In genomic region chr17:10695875-10696407, GRCh38 we compare ENCODE assay signal across 8 cellular contexts. TPM values are rescaled to one million over a fixed set of nuclear protein-coding genes. Genes with fewer than 3 reads are reported as not detected.
DNase-seq lines count a peak whose midpoint lies in the region; ATAC-seq and TF ChIP-seq lines count a peak whose summit lies in the region.
"Not testable (repeated sequence)": the region's sequence is repeated elsewhere in the genome, so short reads cannot be mapped to it uniquely, and the experiment has no call there.

No MANE protein-coding gene starts in this region.

- peak overlapping the region; percentile 91 for H3K4me3 Mint-ChIP-seq in HFFc6
- H3K4me3 Mint-ChIP-seq in activated T-helper 2 cell treated with anti-CD3 and anti-CD28 coated beads, Interferon-gamma antibody, Interleukin-2, Interleukin-4, amounts not matched to agents 10 μg/mL and 5 μg/mL and 100 μg/mL, durations not matched to agents 14 hours and 24 hours and 36 hours (ENCODE audit: low read depth) = peak overlapping the region; percentile 95
- peak overlapping the region; percentile 91 to 98 (median 95) for H3K4me3 Mint-ChIP-seq in naive thymus-derived CD8-positive, alpha-beta T cell
- peak overlapping the region; percentile 97 for H3K4me3 Mint-ChIP-seq in stimulated activated naive CD8-positive, alpha-beta T cell treated with anti-CD3 and anti-CD28 coated beads, Interleukin-15, Interleukin-2, amounts not matched to agents 100 ng/mL and 50 ng/mL, for 24 hours

- POLR2A ChIA-PET in naive thymus-derived CD8-positive, alpha-beta T cell (lab: Charles Lee) = interaction anchor here (0.6 to 1.1 kb wide), 6 partner anchors 9 to 46 kb away, joined by 3 to 7 read pairs (median 3); no protein-coding TSS in a partner anchor

- H3K9me3 ChIP-seq in BLaER1 treated with 17β-estradiol and CSF1 and Interleukin-3, amounts not matched to agents 10 nM and 100 nM (replicated peaks in 1 of 11); SJCRH30 (replicated peaks); left ventricle myocardium inferior (replicated peaks): not testable (repeated sequence)

- peak overlapping the region in 10 of 11 experiments; percentile 93 to 98 (median 96); a peak in 16 of 22 replicates for H3K27ac ChIP-seq in BLaER1 treated with 17β-estradiol and CSF1 and Interleukin-3, amounts not matched to agents 10 nM and 100 nM
- H3K27ac ChIP-seq in SJCRH30; coronary artery; left ventricle myocardium inferior (replicated peaks): not testable (repeated sequence)

- not testable (repeated sequence) for DNase-seq in HFFc6; SJCRH30; activated T-helper 2 cell treated with anti-CD3 and anti-CD28 coated beads, Interferon-gamma antibody, Interleukin-2, Interleukin-4, amounts not matched to agents 10 μg/mL and 5 μg/mL and 100 μg/mL, durations not matched to agents 14 hours and 24 hours and 36 hours (ENCODE audit: low spot score); coronary artery (ENCODE audit: low spot score); left ventricle myocardium inferior; naive thymus-derived CD8-positive, alpha-beta T cell

- peak overlapping the region; percentile 87 to 99 (median 96); a peak in 21 of 22 replicates for H3K9ac ChIP-seq in BLaER1 treated with 17β-estradiol and CSF1 and Interleukin-3, amounts not matched to agents 10 nM and 100 nM

- peaks cover 43 to 48% (median 48%) of the 10 kb centered on the region in 11 experiments for H3K36me3 ChIP-seq in BLaER1 treated with 17β-estradiol and CSF1 and Interleukin-3, amounts not matched to agents 10 nM and 100 nM
- peaks cover 27% of the 10 kb centered on the region for H3K36me3 ChIP-seq in SJCRH30
- peaks cover 42% of the 10 kb centered on the region for H3K36me3 ChIP-seq in left ventricle myocardium inferior

- H3K36me3 Mint-ChIP-seq in HFFc6 (ENCODE audit: low read depth) = peaks cover 29% of the 10 kb centered on the region
- H3K36me3 Mint-ChIP-seq in activated T-helper 2 cell treated with anti-CD3 and anti-CD28 coated beads, Interferon-gamma antibody, Interleukin-2, Interleukin-4, amounts not matched to agents 10 μg/mL and 5 μg/mL and 100 μg/mL, durations not matched to agents 14 hours and 24 hours and 36 hours (ENCODE audit: low read depth) = peaks cover 53% of the 10 kb centered on the region
- peaks cover 10 to 44% (median 13%) of the 10 kb centered on the region in 3 donors for H3K36me3 Mint-ChIP-seq in naive thymus-derived CD8-positive, alpha-beta T cell
- H3K36me3 Mint-ChIP-seq in stimulated activated naive CD8-positive, alpha-beta T cell treated with anti-CD3 and anti-CD28 coated beads, Interleukin-15, Interleukin-2, amounts not matched to agents 100 ng/mL and 50 ng/mL, for 24 hours (ENCODE audit: low read depth) = peaks cover 59% of the 10 kb centered on the region

- intact Hi-C loops in activated T-helper 2 cell treated with anti-CD3 and anti-CD28 coated beads, Interferon-gamma antibody, Interleukin-2, Interleukin-4, amounts not matched to agents 10 μg/mL and 5 μg/mL and 100 μg/mL, durations not matched to agents 14 hours and 24 hours and 36 hours (cut with micrococcal nuclease) = loop anchor here (2.0 kb wide), 1 partner anchor 31 kb away; no protein-coding TSS in a partner anchor
- intact Hi-C loops in left ventricle myocardium inferior (cut with micrococcal nuclease) = not testable (repeated sequence)

- peaks cover 0 to 43% (median 22%) of the 10 kb centered on the region in 11 experiments; a peak in 18 of 22 replicates for H4K20me1 ChIP-seq in BLaER1 treated with 17β-estradiol and CSF1 and Interleukin-3, amounts not matched to agents 10 nM and 100 nM

- not testable (repeated sequence) for H3K27me3 Mint-ChIP-seq in HFFc6 (ENCODE audit: insufficient read depth); activated T-helper 2 cell treated with anti-CD3 and anti-CD28 coated beads, Interferon-gamma antibody, Interleukin-2, Interleukin-4, amounts not matched to agents 10 μg/mL and 5 μg/mL and 100 μg/mL, durations not matched to agents 14 hours and 24 hours and 36 hours (ENCODE audit: low read depth); naive thymus-derived CD8-positive, alpha-beta T cell; stimulated activated naive CD8-positive, alpha-beta T cell treated with anti-CD3 and anti-CD28 coated beads, Interleukin-15, Interleukin-2, amounts not matched to agents 100 ng/mL and 50 ng/mL, for 24 hours

- peak overlapping the region; percentile 83 to 98 (median 88) for H3K4me2 ChIP-seq in BLaER1 treated with 17β-estradiol and CSF1 and Interleukin-3, amounts not matched to agents 10 nM and 100 nM

- peaks cover 33% of the 10 kb centered on the region for H3K4me1 Mint-ChIP-seq in HFFc6 (ENCODE audit: low read depth)
- peaks cover 37% of the 10 kb centered on the region for H3K4me1 Mint-ChIP-seq in activated T-helper 2 cell treated with anti-CD3 and anti-CD28 coated beads, Interferon-gamma antibody, Interleukin-2, Interleukin-4, amounts not matched to agents 10 μg/mL and 5 μg/mL and 100 μg/mL, durations not matched to agents 14 hours and 24 hours and 36 hours (ENCODE audit: low read depth)
- H3K4me1 Mint-ChIP-seq in naive thymus-derived CD8-positive, alpha-beta T cell = peaks cover 19 to 66% (median 60%) of the 10 kb centered on the region in 4 donors
- peaks cover 63% of the 10 kb centered on the region for H3K4me1 Mint-ChIP-seq in stimulated activated naive CD8-positive, alpha-beta T cell treated with anti-CD3 and anti-CD28 coated beads, Interleukin-15, Interleukin-2, amounts not matched to agents 100 ng/mL and 50 ng/mL, for 24 hours (ENCODE audit: low read depth)

- H3K27me3 ChIP-seq in BLaER1 treated with 17β-estradiol and CSF1 and Interleukin-3, amounts not matched to agents 10 nM and 100 nM; SJCRH30; left ventricle myocardium inferior (ENCODE audit: low read depth): not testable (repeated sequence)

- peak overlapping the region; percentile 43 for H3K27ac Mint-ChIP-seq in HFFc6
- peak overlapping the region; percentile 93 for H3K27ac Mint-ChIP-seq in activated T-helper 2 cell treated with anti-CD3 and anti-CD28 coated beads, Interferon-gamma antibody, Interleukin-2, Interleukin-4, amounts not matched to agents 10 μg/mL and 5 μg/mL and 100 μg/mL, durations not matched to agents 14 hours and 24 hours and 36 hours
- peak overlapping the region in 7 of 10 donors; percentile 3 to 99 (median 96) for H3K27ac Mint-ChIP-seq in naive thymus-derived CD8-positive, alpha-beta T cell
- peak overlapping the region; percentile 95 for H3K27ac Mint-ChIP-seq in stimulated activated naive CD8-positive, alpha-beta T cell treated with anti-CD3 and anti-CD28 coated beads, Interleukin-15, Interleukin-2, amounts not matched to agents 100 ng/mL and 50 ng/mL, for 24 hours

- not testable (repeated sequence) for H3K9me3 Mint-ChIP-seq in HFFc6; activated T-helper 2 cell treated with anti-CD3 and anti-CD28 coated beads, Interferon-gamma antibody, Interleukin-2, Interleukin-4, amounts not matched to agents 10 μg/mL and 5 μg/mL and 100 μg/mL, durations not matched to agents 14 hours and 24 hours and 36 hours; naive thymus-derived CD8-positive, alpha-beta T cell; stimulated activated naive CD8-positive, alpha-beta T cell treated with anti-CD3 and anti-CD28 coated beads, Interleukin-15, Interleukin-2, amounts not matched to agents 100 ng/mL and 50 ng/mL, for 24 hours

- H3K4me1 ChIP-seq in BLaER1 treated with 17β-estradiol and CSF1 and Interleukin-3, amounts not matched to agents 10 nM and 100 nM = peaks cover 35 to 44% (median 40%) of the 10 kb centered on the region in 10 experiments
- not testable (repeated sequence) for H3K4me1 ChIP-seq in SJCRH30
- H3K4me1 ChIP-seq in left ventricle myocardium inferior = peaks cover 39% of the 10 kb centered on the region

- not testable (repeated sequence) for ATAC-seq in naive thymus-derived CD8-positive, alpha-beta T cell

- not testable (repeated sequence) for TF ChIP-seq CTCF in HFFc6 (IDR thresholded peaks at IDR 0.05); coronary artery (IDR thresholded peaks at IDR 0.05); left ventricle myocardium inferior (IDR thresholded peaks at IDR 0.05; ENCODE audit: borderline replicate concordance)

- peak overlapping the region; percentile 85 to 99 (median 96) for H3K4me3 ChIP-seq in BLaER1 treated with 17β-estradiol and CSF1 and Interleukin-3, amounts not matched to agents 10 nM and 100 nM
- H3K4me3 ChIP-seq in SJCRH30 (peak overlapping the region; percentile 85), coronary artery (peak overlapping the region; percentile 85), left ventricle myocardium inferior (peak overlapping the region; percentile 98)

RNA-seq across cellular contexts. Expression of gene SCO1, which starts 1.4 kb away (rescaled TPM):
- total RNA-seq in HFFc6 (2021; fragmentation: NEBNext Ultra II Directional; extraction: Animal tissue kit (Norgen Biotek cat#: 25700)) = 10 to 100 TPM; 30.7 to 41.4 (median 33.5) TPM
- total RNA-seq in SJCRH30 (2014; rRNA removed; shearing (Covaris generic)) = 28.5 and 29.5 TPM in 2 replicates
- total RNA-seq in activated T-helper 2 cell treated with anti-CD3 and anti-CD28 coated beads, Interferon-gamma antibody, Interleukin-2, Interleukin-4, amounts not matched to agents 10 μg/mL and 5 μg/mL and 100 μg/mL, durations not matched to agents 14 hours and 24 hours and 36 hours = 35.4 and 37.0 TPM in 2 replicates
- 36.8 TPM for total RNA-seq in left ventricle myocardium inferior
- 10 to 100 TPM; 31.7 to 38.7 TPM for total RNA-seq in naive thymus-derived CD8-positive, alpha-beta T cell
- 10 to 100 TPM; 15.7 to 17.5 (median 15.9) TPM for polyA plus RNA-seq in naive thymus-derived CD8-positive, alpha-beta T cell

RNA-seq across cellular contexts. Expression of gene ADPRM, which starts 1.5 kb away (rescaled TPM):
- 10 to 100 TPM in 1 of 6 experiments, 1 to 10 TPM in 5; 5.9 to 10.9 (median 7.1) TPM for total RNA-seq in HFFc6 (2021; fragmentation: NEBNext Ultra II Directional; extraction: Animal tissue kit (Norgen Biotek cat#: 25700))
- total RNA-seq in SJCRH30 (2014; rRNA removed; shearing (Covaris generic)) = 4.4 and 5.9 TPM in 2 replicates
- 10.3 and 10.5 TPM in 2 replicates for total RNA-seq in activated T-helper 2 cell treated with anti-CD3 and anti-CD28 coated beads, Interferon-gamma antibody, Interleukin-2, Interleukin-4, amounts not matched to agents 10 μg/mL and 5 μg/mL and 100 μg/mL, durations not matched to agents 14 hours and 24 hours and 36 hours
- total RNA-seq in left ventricle myocardium inferior = 4.2 TPM
- total RNA-seq in naive thymus-derived CD8-positive, alpha-beta T cell = 10 to 100 TPM; 76.7 to 80.2 TPM
- 10 to 100 TPM; 69.4 to 91.5 (median 74.2) TPM for polyA plus RNA-seq in naive thymus-derived CD8-positive, alpha-beta T cell

RNA-seq across cellular contexts. Expression of gene TMEM220, which starts 33.9 kb away (rescaled TPM):
- 1 to 10 TPM; 4.0 to 5.1 (median 5.0) TPM for total RNA-seq in HFFc6 (2021; fragmentation: NEBNext Ultra II Directional; extraction: Animal tissue kit (Norgen Biotek cat#: 25700))
- 0.99 and 1.1 TPM in 2 replicates for total RNA-seq in SJCRH30 (2014; rRNA removed; shearing (Covaris generic))
- 0.21 and 0.90 TPM in 2 replicates for total RNA-seq in activated T-helper 2 cell treated with anti-CD3 and anti-CD28 coated beads, Interferon-gamma antibody, Interleukin-2, Interleukin-4, amounts not matched to agents 10 μg/mL and 5 μg/mL and 100 μg/mL, durations not matched to agents 14 hours and 24 hours and 36 hours
- 6.4 TPM for total RNA-seq in left ventricle myocardium inferior
- total RNA-seq in naive thymus-derived CD8-positive, alpha-beta T cell = 10 to 100 TPM in 1 of 2 experiments, 1 to 10 TPM in 1; 8.9 to 13.8 TPM
- polyA plus RNA-seq in naive thymus-derived CD8-positive, alpha-beta T cell = 10 to 100 TPM in 2 of 3 donors, 1 to 10 TPM in 1; 8.8 to 19.0 (median 11.5) TPM

RNA-seq across cellular contexts. Expression of gene MYH3, which starts 38.8 kb away (rescaled TPM):
- 1 to 10 TPM in 1 of 6 experiments, under 1 TPM in 5; 0.28 to 1.5 (median 0.50) TPM for total RNA-seq in HFFc6 (2021; fragmentation: NEBNext Ultra II Directional; extraction: Animal tissue kit (Norgen Biotek cat#: 25700))
- 0.57 and 1.4 TPM in 2 replicates for total RNA-seq in SJCRH30 (2014; rRNA removed; shearing (Covaris generic))
- 3.9 and 4.6 TPM in 2 replicates for total RNA-seq in activated T-helper 2 cell treated with anti-CD3 and anti-CD28 coated beads, Interferon-gamma antibody, Interleukin-2, Interleukin-4, amounts not matched to agents 10 μg/mL and 5 μg/mL and 100 μg/mL, durations not matched to agents 14 hours and 24 hours and 36 hours
- 0.88 TPM for total RNA-seq in left ventricle myocardium inferior
- total RNA-seq in naive thymus-derived CD8-positive, alpha-beta T cell = 10 to 100 TPM; 15.4 to 16.0 TPM
- 1 to 10 TPM in 1 of 3 donors, under 1 TPM in 2; 0.39 to 1.1 (median 0.60) TPM for polyA plus RNA-seq in naive thymus-derived CD8-positive, alpha-beta T cell

Comparison
In these comparisons a context has a peak if more than half of its experiments do, and no peak if none do; other contexts are left out.
1. H3K27ac Mint-ChIP-seq: peak in every context shown above with its lines; median percentile 96 in naive thymus-derived CD8-positive, alpha-beta T cell; 95 in stimulated activated naive CD8-positive, alpha-beta T cell treated with anti-CD3 and anti-CD28 coated beads, Interleukin-15, Interleukin-2, amounts not matched to agents 100 ng/mL and 50 ng/mL, for 24 hours; 93 in activated T-helper 2 cell treated with anti-CD3 and anti-CD28 coated beads, Interferon-gamma antibody, Interleukin-2, Interleukin-4, amounts not matched to agents 10 μg/mL and 5 μg/mL and 100 μg/mL, durations not matched to agents 14 hours and 24 hours and 36 hours; 43 in HFFc6.